In the genomic region with DNA sequence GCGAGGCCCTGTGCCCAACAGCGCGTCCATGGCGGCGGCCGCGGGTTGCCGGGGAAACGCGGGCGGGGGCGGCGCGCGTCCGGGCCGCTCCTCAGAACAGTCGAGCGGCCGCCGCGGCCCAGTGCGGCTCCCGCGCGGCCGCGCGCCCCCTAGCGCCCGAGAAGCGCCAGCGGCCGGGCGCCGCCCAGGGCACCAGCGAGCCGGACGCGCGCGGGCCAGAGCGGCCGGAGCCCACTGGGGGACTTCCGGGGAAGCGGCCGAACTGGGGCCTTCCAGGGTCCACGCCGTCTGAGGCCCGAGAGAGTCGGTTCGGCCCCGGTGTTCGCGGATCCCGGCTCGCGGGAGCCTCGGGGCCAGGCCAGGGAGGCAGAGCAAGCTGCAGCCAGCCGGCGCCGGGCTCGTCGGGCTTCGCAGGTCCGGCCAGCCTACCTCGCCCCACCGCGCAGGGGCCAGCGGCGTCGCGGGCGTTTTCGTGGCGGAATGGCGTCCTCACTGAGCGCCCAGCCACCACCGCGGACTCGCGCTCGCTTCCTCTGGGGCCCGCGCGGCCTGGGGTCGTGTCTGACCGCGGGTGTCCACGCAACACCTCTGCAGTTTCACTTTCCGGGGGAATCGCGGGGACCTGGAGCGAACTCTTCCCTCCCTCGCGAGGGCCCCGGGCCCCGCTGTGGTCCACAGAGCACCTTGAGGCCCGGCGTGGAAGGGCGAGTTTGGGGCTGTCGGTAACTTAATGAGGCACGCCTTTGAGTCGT, we compare ENCODE assay signal across 1 cellular context.
TF ChIP-seq lines count a peak whose summit lies in the region.

DENND6B (minus strand) TSS at position 54 of the 752 bp plus-strand sequence; CDS start at position 30, 24 bp downstream.

TF ChIP-seq in HepG2, 621 proteins besides CTCF, POLR2A, EP300 and RAD21 (continued from another document and continues in another):
- TF ChIP-seq ARID5B (CRISPR knock-in tag; IDR thresholded peaks at IDR 0.05) = peak; percentile 12; the same call in 1 of the 2 replicates
- TF ChIP-seq ISL2 (CRISPR knock-in tag; IDR thresholded peaks at IDR 0.05) = no peak; the same call in 1 of the 2 replicates
- TF ChIP-seq ATF3 (CRISPR knock-in tag; IDR thresholded peaks at IDR 0.05) = no peak
- no peak for TF ChIP-seq ZNF75D (CRISPR knock-in tag; IDR thresholded peaks at IDR 0.05; ENCODE audit: borderline replicate concordance)
- no peak for TF ChIP-seq ZNF660 (CRISPR knock-in tag; IDR thresholded peaks at IDR 0.05; ENCODE audit: borderline replicate concordance, low read depth)
- TF ChIP-seq KDM5A (IDR thresholded peaks at IDR 0.05; ENCODE audit: borderline replicate concordance, low read length) = peak; percentile 64; the same call in 1 of the 2 replicates
- TF ChIP-seq, protein P1, sequence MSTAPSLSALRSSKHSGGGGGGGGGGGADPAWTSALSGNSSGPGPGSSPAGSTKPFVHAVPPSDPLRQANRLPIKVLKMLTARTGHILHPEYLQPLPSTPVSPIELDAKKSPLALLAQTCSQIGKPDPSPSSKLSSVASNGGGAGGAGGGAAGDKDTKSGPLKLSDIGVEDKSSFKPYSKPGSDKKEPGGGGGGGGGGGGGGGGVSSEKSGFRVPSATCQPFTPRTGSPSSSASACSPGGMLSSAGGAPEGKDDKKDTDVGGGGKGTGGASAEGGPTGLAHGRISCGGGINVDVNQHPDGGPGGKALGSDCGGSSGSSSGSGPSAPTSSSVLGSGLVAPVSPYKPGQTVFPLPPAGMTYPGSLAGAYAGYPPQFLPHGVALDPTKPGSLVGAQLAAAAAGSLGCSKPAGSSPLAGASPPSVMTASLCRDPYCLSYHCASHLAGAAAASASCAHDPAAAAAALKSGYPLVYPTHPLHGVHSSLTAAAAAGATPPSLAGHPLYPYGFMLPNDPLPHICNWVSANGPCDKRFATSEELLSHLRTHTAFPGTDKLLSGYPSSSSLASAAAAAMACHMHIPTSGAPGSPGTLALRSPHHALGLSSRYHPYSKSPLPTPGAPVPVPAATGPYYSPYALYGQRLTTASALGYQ (CRISPR knock-in tag; IDR thresholded peaks at IDR 0.05) = peak; percentile 52; the same call in 1 of the 2 replicates
- TF ChIP-seq, protein P2, sequence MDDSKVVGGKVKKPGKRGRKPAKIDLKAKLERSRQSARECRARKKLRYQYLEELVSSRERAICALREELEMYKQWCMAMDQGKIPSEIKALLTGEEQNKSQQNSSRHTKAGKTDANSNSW (CRISPR knock-in tag; IDR thresholded peaks at IDR 0.05; ENCODE audit: borderline replicate concordance) = no peak; the same call in 1 of the 2 replicates
- TF ChIP-seq ZNF773 (CRISPR knock-in tag; IDR thresholded peaks at IDR 0.05; ENCODE audit: borderline replicate concordance) = peak; percentile 88; the same call in 1 of the 2 replicates
- no peak for TF ChIP-seq CHD4 (IDR thresholded peaks at IDR 0.05; ENCODE audit: borderline replicate concordance, low read length)
- TF ChIP-seq PLSCR1 (CRISPR knock-in tag; IDR thresholded peaks at IDR 0.05; ENCODE audit: borderline replicate concordance) = no peak
- peak; percentile 41; the same call in 1 of the 2 replicates for TF ChIP-seq MEIS1 (CRISPR knock-in tag; IDR thresholded peaks at IDR 0.05; ENCODE audit: borderline replicate concordance)
- no peak for TF ChIP-seq SIX1 (CRISPR knock-in tag; IDR thresholded peaks at IDR 0.05; ENCODE audit: borderline replicate concordance)
- TF ChIP-seq, protein P3, sequence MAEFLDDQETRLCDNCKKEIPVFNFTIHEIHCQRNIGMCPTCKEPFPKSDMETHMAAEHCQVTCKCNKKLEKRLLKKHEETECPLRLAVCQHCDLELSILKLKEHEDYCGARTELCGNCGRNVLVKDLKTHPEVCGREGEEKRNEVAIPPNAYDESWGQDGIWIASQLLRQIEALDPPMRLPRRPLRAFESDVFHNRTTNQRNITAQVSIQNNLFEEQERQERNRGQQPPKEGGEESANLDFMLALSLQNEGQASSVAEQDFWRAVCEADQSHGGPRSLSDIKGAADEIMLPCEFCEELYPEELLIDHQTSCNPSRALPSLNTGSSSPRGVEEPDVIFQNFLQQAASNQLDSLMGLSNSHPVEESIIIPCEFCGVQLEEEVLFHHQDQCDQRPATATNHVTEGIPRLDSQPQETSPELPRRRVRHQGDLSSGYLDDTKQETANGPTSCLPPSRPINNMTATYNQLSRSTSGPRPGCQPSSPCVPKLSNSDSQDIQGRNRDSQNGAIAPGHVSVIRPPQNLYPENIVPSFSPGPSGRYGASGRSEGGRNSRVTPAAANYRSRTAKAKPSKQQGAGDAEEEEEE (CRISPR knock-in tag; IDR thresholded peaks at IDR 0.05; ENCODE audit: borderline replicate concordance) = no peak
- peak; percentile 20; the same call in 1 of the 2 replicates for TF ChIP-seq ZNF362 (CRISPR knock-in tag; IDR thresholded peaks at IDR 0.05; ENCODE audit: borderline replicate concordance)
- peak; percentile 89 for TF ChIP-seq AGO2 (optimal IDR thresholded peaks at IDR 0.05; ENCODE audit: low read depth, low read length)
- peak; percentile 96 for TF ChIP-seq ZFX (CRISPR knock-in tag; IDR thresholded peaks at IDR 0.05; ENCODE audit: low read depth)
- peak; percentile 89 for TF ChIP-seq PHF8 (CRISPR knock-in tag; IDR thresholded peaks at IDR 0.05)
- TF ChIP-seq SSRP1 (CRISPR knock-in tag; IDR thresholded peaks at IDR 0.05) = no peak
- TF ChIP-seq MEIS2 (CRISPR knock-in tag; IDR thresholded peaks at IDR 0.05) = 0 out of 2 replicates have a peak, but pooled peaks have one; percentile 18
- no peak for TF ChIP-seq ZNF329 (CRISPR knock-in tag; IDR thresholded peaks at IDR 0.05; ENCODE audit: low read depth)
- no peak for TF ChIP-seq MAFK (conservative IDR thresholded peaks at IDR 0.05 in 1 of 2, IDR thresholded peaks at IDR 0.05 in 1 of 2; ENCODE audit: low read length in 2 of 2)
- no peak for TF ChIP-seq ZZZ3 (CRISPR knock-in tag; IDR thresholded peaks at IDR 0.05; ENCODE audit: borderline replicate concordance)
- 0 out of 2 replicates have a peak, but pooled peaks have one; percentile 45 for TF ChIP-seq ZNF549 (CRISPR knock-in tag; IDR thresholded peaks at IDR 0.05)
- no peak for TF ChIP-seq MAFG (CRISPR knock-in tag; IDR thresholded peaks at IDR 0.05)
- TF ChIP-seq MED1 (CRISPR knock-in tag; IDR thresholded peaks at IDR 0.05) = peak; percentile 79
- no peak for TF ChIP-seq PRPF4 (IDR thresholded peaks at IDR 0.05; ENCODE audit: low read depth, low read length, poor library complexity, severe bottlenecking)
- TF ChIP-seq, protein P4, sequence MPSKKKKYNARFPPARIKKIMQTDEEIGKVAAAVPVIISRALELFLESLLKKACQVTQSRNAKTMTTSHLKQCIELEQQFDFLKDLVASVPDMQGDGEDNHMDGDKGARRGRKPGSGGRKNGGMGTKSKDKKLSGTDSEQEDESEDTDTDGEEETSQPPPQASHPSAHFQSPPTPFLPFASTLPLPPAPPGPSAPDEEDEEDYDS (CRISPR knock-in tag; IDR thresholded peaks at IDR 0.05) = no peak
- no peak for TF ChIP-seq SMC3 (IDR thresholded peaks at IDR 0.05; ENCODE audit: low read length)
- no peak for TF ChIP-seq TRIM24 (CRISPR knock-in tag; IDR thresholded peaks at IDR 0.05)
- TF ChIP-seq HOXA5 (CRISPR knock-in tag; IDR thresholded peaks at IDR 0.05) = peak; percentile 83; the same call in 1 of the 2 replicates
- peak; percentile 78 for TF ChIP-seq ZNF501 (CRISPR knock-in tag; IDR thresholded peaks at IDR 0.05)
- TF ChIP-seq SAP130 (CRISPR knock-in tag; IDR thresholded peaks at IDR 0.05; ENCODE audit: low read depth) = peak; percentile 76
- 0 out of 2 replicates have a peak, but pooled peaks have one; percentile 71 for TF ChIP-seq ZC3H13 (CRISPR knock-in tag; IDR thresholded peaks at IDR 0.05)
- TF ChIP-seq ZNF724P (CRISPR knock-in tag; IDR thresholded peaks at IDR 0.05; ENCODE audit: borderline replicate concordance) = no peak
- TF ChIP-seq, protein P5, sequence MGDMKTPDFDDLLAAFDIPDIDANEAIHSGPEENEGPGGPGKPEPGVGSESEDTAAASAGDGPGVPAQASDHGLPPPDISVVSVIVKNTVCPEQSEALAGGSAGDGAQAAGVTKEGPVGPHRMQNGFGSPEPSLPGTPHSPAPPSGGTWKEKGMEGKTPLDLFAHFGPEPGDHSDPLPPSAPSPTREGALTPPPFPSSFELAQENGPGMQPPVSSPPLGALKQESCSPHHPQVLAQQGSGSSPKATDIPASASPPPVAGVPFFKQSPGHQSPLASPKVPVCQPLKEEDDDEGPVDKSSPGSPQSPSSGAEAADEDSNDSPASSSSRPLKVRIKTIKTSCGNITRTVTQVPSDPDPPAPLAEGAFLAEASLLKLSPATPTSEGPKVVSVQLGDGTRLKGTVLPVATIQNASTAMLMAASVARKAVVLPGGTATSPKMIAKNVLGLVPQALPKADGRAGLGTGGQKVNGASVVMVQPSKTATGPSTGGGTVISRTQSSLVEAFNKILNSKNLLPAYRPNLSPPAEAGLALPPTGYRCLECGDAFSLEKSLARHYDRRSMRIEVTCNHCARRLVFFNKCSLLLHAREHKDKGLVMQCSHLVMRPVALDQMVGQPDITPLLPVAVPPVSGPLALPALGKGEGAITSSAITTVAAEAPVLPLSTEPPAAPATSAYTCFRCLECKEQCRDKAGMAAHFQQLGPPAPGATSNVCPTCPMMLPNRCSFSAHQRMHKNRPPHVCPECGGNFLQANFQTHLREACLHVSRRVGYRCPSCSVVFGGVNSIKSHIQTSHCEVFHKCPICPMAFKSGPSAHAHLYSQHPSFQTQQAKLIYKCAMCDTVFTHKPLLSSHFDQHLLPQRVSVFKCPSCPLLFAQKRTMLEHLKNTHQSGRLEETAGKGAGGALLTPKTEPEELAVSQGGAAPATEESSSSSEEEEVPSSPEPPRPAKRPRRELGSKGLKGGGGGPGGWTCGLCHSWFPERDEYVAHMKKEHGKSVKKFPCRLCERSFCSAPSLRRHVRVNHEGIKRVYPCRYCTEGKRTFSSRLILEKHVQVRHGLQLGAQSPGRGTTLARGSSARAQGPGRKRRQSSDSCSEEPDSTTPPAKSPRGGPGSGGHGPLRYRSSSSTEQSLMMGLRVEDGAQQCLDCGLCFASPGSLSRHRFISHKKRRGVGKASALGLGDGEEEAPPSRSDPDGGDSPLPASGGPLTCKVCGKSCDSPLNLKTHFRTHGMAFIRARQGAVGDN (CRISPR knock-in tag; IDR thresholded peaks at IDR 0.05) = peak; percentile 95
- no peak for TF ChIP-seq SRF (IDR thresholded peaks at IDR 0.05; ENCODE audit: low read depth, low read length)
- TF ChIP-seq ZNF547 (CRISPR knock-in tag; IDR thresholded peaks at IDR 0.05) = peak; percentile 84; the same call in 1 of the 2 replicates
- TF ChIP-seq, protein P6, sequence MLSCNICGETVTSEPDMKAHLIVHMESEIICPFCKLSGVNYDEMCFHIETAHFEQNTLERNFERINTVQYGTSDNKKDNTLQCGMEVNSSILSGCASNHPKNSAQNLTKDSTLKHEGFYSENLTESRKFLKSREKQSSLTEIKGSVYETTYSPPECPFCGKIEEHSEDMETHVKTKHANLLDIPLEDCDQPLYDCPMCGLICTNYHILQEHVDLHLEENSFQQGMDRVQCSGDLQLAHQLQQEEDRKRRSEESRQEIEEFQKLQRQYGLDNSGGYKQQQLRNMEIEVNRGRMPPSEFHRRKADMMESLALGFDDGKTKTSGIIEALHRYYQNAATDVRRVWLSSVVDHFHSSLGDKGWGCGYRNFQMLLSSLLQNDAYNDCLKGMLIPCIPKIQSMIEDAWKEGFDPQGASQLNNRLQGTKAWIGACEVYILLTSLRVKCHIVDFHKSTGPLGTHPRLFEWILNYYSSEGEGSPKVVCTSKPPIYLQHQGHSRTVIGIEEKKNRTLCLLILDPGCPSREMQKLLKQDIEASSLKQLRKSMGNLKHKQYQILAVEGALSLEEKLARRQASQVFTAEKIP (CRISPR knock-in tag; IDR thresholded peaks at IDR 0.05; ENCODE audit: borderline replicate concordance) = no peak
- no peak for TF ChIP-seq SOX6 (IDR thresholded peaks at IDR 0.05)
- peak; percentile 13; the same call in 1 of the 2 replicates for TF ChIP-seq SOX6 (CRISPR knock-in tag; IDR thresholded peaks at IDR 0.05)
- TF ChIP-seq NPAS2 (CRISPR knock-in tag; IDR thresholded peaks at IDR 0.05; ENCODE audit: borderline replicate concordance) = no peak
- TF ChIP-seq NFIB (CRISPR knock-in tag; IDR thresholded peaks at IDR 0.05; ENCODE audit: borderline replicate concordance) = no peak
- peak; percentile 86 for TF ChIP-seq ZNF446 (CRISPR knock-in tag; IDR thresholded peaks at IDR 0.05)
- TF ChIP-seq ZNF775 (CRISPR knock-in tag; IDR thresholded peaks at IDR 0.05; ENCODE audit: borderline replicate concordance) = peak; percentile 72; the same call in 1 of the 2 replicates
